Comparison of ENCODE assay signal across 8 cellular contexts in genomic region chr1:7954683-7955082, GRCh38. TPM values are rescaled to one million over a fixed set of nuclear protein-coding genes. Genes with fewer than 3 reads are reported as not detected.
DNase-seq lines count a peak whose midpoint lies in the region; ATAC-seq and TF ChIP-seq lines count a peak whose summit lies in the region.

No MANE protein-coding gene starts in this region.

- TF ChIP-seq POLR2A in prostate gland (IDR thresholded peaks at IDR 0.05) = no peak

- H3K27me3 ChIP-seq in dorsolateral prefrontal cortex (no peaks in the 10 kb centered on the region), prostate gland (replicated peaks; ENCODE audit: insufficient read depth) (no peaks in the 10 kb centered on the region)

- H3K36me3 ChIP-seq in prostate gland = no peaks in the 10 kb centered on the region

- peak; percentile 48 for DNase-seq in DMS53 treated with DMSO at 0.1 percent for 48 hours (lab: John Stamatoyannopoulos, UW; ENCODE audit: unreplicated experiment)
- peak; percentile 21 for DNase-seq in NCI-H69 (lab: John Stamatoyannopoulos, UW)
- DNase-seq in dorsolateral prefrontal cortex = no peak
- no peak for DNase-seq in prostate gland (ENCODE audit: low spot score)
- no peak for DNase-seq in HEK293T (ENCODE audit: extremely low spot score)

- no peaks in the 10 kb centered on the region for H3K4me1 ChIP-seq in prostate gland (replicated peaks)

- H3K4me3 ChIP-seq in dorsolateral prefrontal cortex (peak overlapping the region; percentile 42 to 97 (median 78)), prostate gland (peak overlapping the region; percentile 38 to 46)

- H3K27ac ChIP-seq in dorsolateral prefrontal cortex = peak overlapping the region in 57 of 59 donors; percentile 20 to 97 (median 89)
- H3K27ac ChIP-seq in prostate gland = peak overlapping the region; percentile 60 to 71

- CTCF ChIA-PET in HEK293T (lab: Yijun Ruan, JAX) = no interaction called here

- ATAC-seq in GM18498 (IDR thresholded peaks at IDR 0.05; ENCODE audit: unreplicated experiment) (no peak), HG02981 (IDR thresholded peaks at IDR 0.05; ENCODE audit: unreplicated experiment) (no peak), HG03159 (IDR thresholded peaks at IDR 0.05; ENCODE audit: unreplicated experiment) (no peak)

- TF ChIP-seq CTCF in dorsolateral prefrontal cortex (IDR thresholded peaks at IDR 0.05 in 54 of 56, conservative IDR thresholded peaks at IDR 0.05 in 2 of 56; ENCODE audit: low read depth in 1 of 56, partially characterized antibody in 56 of 56) (no peak), prostate gland (IDR thresholded peaks at IDR 0.05) (no peak)

- POLR2A ChIA-PET in HEK293T (lab: Yijun Ruan, JAX) = no interaction called here

- H3K9me3 ChIP-seq in prostate gland = no peaks in the 10 kb centered on the region

- WGBS in prostate gland = 69% methylated on average over 7 of the region's 7 CpGs

- intact Hi-C loops in dorsolateral prefrontal cortex (cut with DNase I) (no loop called here), prostate gland (cut with DNase I) (no loop called here)

TF ChIP-seq in HEK293T, 16 proteins besides CTCF, POLR2A, EP300 and RAD21:
- TF ChIP-seq FOXA1 (IDR thresholded peaks at IDR 0.05) (no peak), SP1 (IDR thresholded peaks at IDR 0.05) (no peak), FOXM1 (IDR thresholded peaks at IDR 0.05; ENCODE audit: borderline replicate concordance) (no peak), TARDBP (IDR thresholded peaks at IDR 0.05) (no peak), L3MBTL2 (conservative IDR thresholded peaks at IDR 0.05) (no peak), SUZ12 (IDR thresholded peaks at IDR 0.05) (no peak), ARNT (IDR thresholded peaks at IDR 0.05) (no peak), CTBP1 (IDR thresholded peaks at IDR 0.05; ENCODE audit: borderline replicate concordance) (no peak), BHLHE40 (IDR thresholded peaks at IDR 0.05; ENCODE audit: borderline replicate concordance) (no peak), FOXK2 (IDR thresholded peaks at IDR 0.05) (no peak), NFRKB (IDR thresholded peaks at IDR 0.05) (no peak), LEF1 (IDR thresholded peaks at IDR 0.05; ENCODE audit: borderline replicate concordance) (no peak), HDGF (IDR thresholded peaks at IDR 0.05; ENCODE audit: borderline replicate concordance) (no peak), ZNF384 (IDR thresholded peaks at IDR 0.05) (no peak), ELF4 (IDR thresholded peaks at IDR 0.05) (no peak)
- TF ChIP-seq, protein P1, sequence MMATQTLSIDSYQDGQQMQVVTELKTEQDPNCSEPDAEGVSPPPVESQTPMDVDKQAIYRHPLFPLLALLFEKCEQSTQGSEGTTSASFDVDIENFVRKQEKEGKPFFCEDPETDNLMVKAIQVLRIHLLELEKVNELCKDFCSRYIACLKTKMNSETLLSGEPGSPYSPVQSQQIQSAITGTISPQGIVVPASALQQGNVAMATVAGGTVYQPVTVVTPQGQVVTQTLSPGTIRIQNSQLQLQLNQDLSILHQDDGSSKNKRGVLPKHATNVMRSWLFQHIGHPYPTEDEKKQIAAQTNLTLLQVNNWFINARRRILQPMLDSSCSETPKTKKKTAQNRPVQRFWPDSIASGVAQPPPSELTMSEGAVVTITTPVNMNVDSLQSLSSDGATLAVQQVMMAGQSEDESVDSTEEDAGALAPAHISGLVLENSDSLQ (IDR thresholded peaks at IDR 0.05) = no peak

RNA-seq across cellular contexts. Expression of gene PARK7, which starts 6.8 kb away (rescaled TPM):
- total RNA-seq in dorsolateral prefrontal cortex (100 to 1,000 TPM; 184 to 358 (median 294) TPM), prostate gland (100 to 1,000 TPM; 156 to 284 TPM)

RNA-seq across cellular contexts. Expression of gene TNFRSF9, which starts 14.0 kb away (rescaled TPM):
- total RNA-seq in dorsolateral prefrontal cortex = under 1 TPM in 15 of 120 experiments, not detected in 105; 0.08 to 0.41 (median 0.23) TPM
- total RNA-seq in prostate gland = not detected

Comparison
In these comparisons a context has a peak if more than half of its experiments do, and no peak if none do; other contexts are left out.
1. DNase-seq: peak in DMS53 treated with DMSO at 0.1 percent for 48 hours (single experiment) and NCI-H69 (single experiment); none in dorsolateral prefrontal cortex (0 of 10), prostate gland (single experiment) and HEK293T (single experiment).